3 cellular contexts compared by ENCODE assay signal in the genomic region with DNA sequence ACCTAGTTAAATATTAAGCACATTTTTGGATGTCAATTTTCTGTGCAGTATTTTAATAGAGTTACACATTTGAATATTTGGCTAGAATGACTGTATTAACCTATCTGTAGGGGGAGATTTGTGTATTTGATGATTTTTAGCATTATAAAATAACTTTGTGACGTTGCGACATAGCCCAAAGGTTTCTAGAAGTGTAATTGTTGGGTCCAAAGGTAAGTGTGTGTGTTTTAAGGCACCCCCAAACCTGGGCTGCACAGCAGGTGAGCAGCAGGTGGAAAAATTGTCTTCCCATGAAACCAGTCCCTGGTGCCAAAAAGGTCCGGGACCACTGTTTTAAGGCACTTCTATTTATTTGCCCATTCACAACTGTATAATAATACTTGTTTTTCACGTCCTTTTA.
TF ChIP-seq lines count a peak whose summit lies in the region.

No MANE protein-coding gene starts in this region.

TF ChIP-seq in A549, 52 proteins besides CTCF, POLR2A, EP300 and RAD21:
- TF ChIP-seq CEBPB (IDR thresholded peaks at IDR 0.05) = peak in 1 of 2 experiments; percentile 41; a peak in 1 of 4 replicates
- peak; percentile 55; the same call in 1 of the 2 replicates for TF ChIP-seq HOXA7 (CRISPR knock-in tag; IDR thresholded peaks at IDR 0.05)
- no peak for TF ChIP-seq SMC3 (IDR thresholded peaks at IDR 0.05)

TF ChIP-seq in GM12891, 5 proteins besides CTCF, POLR2A, EP300 and RAD21:
- no peak for TF ChIP-seq PAX5 (IDR thresholded peaks at IDR 0.05; ENCODE audit: insufficient read depth, low read length, severe bottlenecking)
- no peak for TF ChIP-seq POU2F2 (IDR thresholded peaks at IDR 0.05; ENCODE audit: low read depth, low read length)
- no peak for TF ChIP-seq POLR2AphosphoS5 (IDR thresholded peaks at IDR 0.05; ENCODE audit: low read depth, low read length)
- TF ChIP-seq SPI1 (IDR thresholded peaks at IDR 0.05; ENCODE audit: low read depth, low read length) = no peak

TF ChIP-seq in K562, 482 proteins besides CTCF, POLR2A, EP300 and RAD21:
- TF ChIP-seq CEBPB (tag; IDR thresholded peaks at IDR 0.05) (peak; percentile 65; the same call in 1 of the 2 replicates), CEBPG (CRISPR knock-in tag; IDR thresholded peaks at IDR 0.05) (no peak), CEBPG (tag; conservative IDR thresholded peaks at IDR 0.05 in 1 of 2, IDR thresholded peaks at IDR 0.05 in 1 of 2) (peak in 1 of 2 experiments; percentile 42; a peak in 2 of 4 replicates), GATAD2A (IDR thresholded peaks at IDR 0.05) (no peak)
- TF ChIP-seq, protein P1, sequence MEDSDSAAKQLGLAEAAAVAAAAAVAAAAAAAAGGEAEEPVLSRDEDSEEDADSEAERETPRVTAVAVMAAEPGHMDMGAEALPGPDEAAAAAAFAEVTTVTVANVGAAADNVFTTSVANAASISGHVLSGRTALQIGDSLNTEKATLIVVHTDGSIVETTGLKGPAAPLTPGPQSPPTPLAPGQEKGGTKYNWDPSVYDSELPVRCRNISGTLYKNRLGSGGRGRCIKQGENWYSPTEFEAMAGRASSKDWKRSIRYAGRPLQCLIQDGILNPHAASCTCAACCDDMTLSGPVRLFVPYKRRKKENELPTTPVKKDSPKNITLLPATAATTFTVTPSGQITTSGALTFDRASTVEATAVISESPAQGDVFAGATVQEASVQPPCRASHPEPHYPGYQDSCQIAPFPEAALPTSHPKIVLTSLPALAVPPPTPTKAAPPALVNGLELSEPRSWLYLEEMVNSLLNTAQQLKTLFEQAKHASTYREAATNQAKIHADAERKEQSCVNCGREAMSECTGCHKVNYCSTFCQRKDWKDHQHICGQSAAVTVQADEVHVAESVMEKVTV (CRISPR knock-in tag; IDR thresholded peaks at IDR 0.05) = no peak
